22 cellular contexts compared by ENCODE assay signal in the genomic region with DNA sequence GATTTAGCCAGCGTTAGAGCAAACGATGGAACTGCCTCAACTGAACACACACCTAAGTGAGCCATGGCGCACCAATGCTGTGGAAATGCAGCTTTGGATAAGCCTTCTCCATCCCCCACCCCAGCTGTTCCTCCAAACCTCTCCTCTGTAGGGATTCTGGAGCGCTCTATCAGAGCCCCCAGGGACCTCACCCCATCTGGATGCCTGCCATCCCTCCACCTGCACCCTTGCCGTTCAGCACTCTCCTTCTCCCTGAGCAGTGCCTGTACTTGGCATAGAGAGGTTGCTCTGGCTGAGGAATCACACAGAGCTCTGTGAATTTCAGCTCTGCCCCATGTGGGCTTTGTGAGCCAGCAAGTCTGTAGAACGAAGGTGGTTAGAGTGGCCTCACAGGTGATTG. TPM values are rescaled to one million over a fixed set of nuclear protein-coding genes. Genes with fewer than 3 reads are reported as not detected.
DNase-seq lines count a peak whose midpoint lies in the region; ATAC-seq and TF ChIP-seq lines count a peak whose summit lies in the region.
"Had no signal": no experiment of that assay in that cellular context is flagged by ENCODE, and none has a peak within 500 bp of the region (broad histone marks: within the 10 kb centered on the region; RNA-seq: fewer than 3 reads in every experiment).

No MANE protein-coding gene starts in this region.

- no peak overlapping the region for H3K27ac ChIP-seq in body of pancreas
- H3K27ac ChIP-seq: left lung, SK-N-MC had no signal

- TF ChIP-seq CTCF in glutamatergic neuron (IDR thresholded peaks at IDR 0.05; ENCODE audit: partially characterized antibody, unreplicated experiment), result no peak
- TF ChIP-seq CTCF in body of pancreas (IDR thresholded peaks at IDR 0.05), result no peak
- TF ChIP-seq CTCF in GM10266 (IDR thresholded peaks at IDR 0.05; ENCODE audit: control insufficient read depth, insufficient read depth, low read depth, missing control alignments), result no peak

- no peaks in the 10 kb centered on the region for H3K36me3 ChIP-seq in body of pancreas (replicated peaks in 1 of 2; ENCODE audit: insufficient read depth in 1 of 2, low read depth in 2 of 2)
- H3K36me3 ChIP-seq: HAP-1 had no signal

- peaks cover 7% of the 10 kb centered on the region for H3K27me3 Mint-ChIP-seq in glutamatergic neuron (ENCODE audit: unreplicated experiment)
- H3K27me3 Mint-ChIP-seq in stimulated activated naive B cell treated with anti-CD40 and anti-IgM and Interleukin-4, amounts not matched to agents 10 μg/mL and 1 μg/mL and 100 μg/mL, for 72 hours, result no peaks in the 10 kb centered on the region
- H3K27me3 Mint-ChIP-seq: activated CD4-positive, alpha-beta T cell treated with anti-CD3 and anti-CD28 coated beads for 36 hours; IgD-negative memory B cell; T-helper 17 cell had no signal

- H3K27me3 ChIP-seq in body of pancreas, result no peaks in the 10 kb centered on the region
- H3K27me3 ChIP-seq: left lung had no signal

- peak overlapping the region; percentile 7 to 46 for H3K27ac Mint-ChIP-seq in activated naive CD4-positive, alpha-beta T cell treated with anti-CD3 and anti-CD28 coated beads, Interleukin-2, amount 50 U/mL, for 72 hours
- H3K27ac Mint-ChIP-seq in glutamatergic neuron (ENCODE audit: unreplicated experiment), result no peak overlapping the region
- peak overlapping the region; percentile 33 for H3K27ac Mint-ChIP-seq in stimulated activated naive B cell treated with anti-CD40 and anti-IgM and Interleukin-4, amounts not matched to agents 10 μg/mL and 1 μg/mL and 100 μg/mL, for 72 hours
- H3K27ac Mint-ChIP-seq: activated CD4-positive, alpha-beta T cell treated with anti-CD3 and anti-CD28 coated beads for 36 hours; T-helper 17 cell had no signal

- WGBS in body of pancreas, 2 donors, result 84 to 91% methylated on average over 6 of the region's 6 CpGs

- peaks cover 5% of the 10 kb centered on the region for H3K4me1 ChIP-seq in body of pancreas
- H3K4me1 ChIP-seq: Caco-2, HAP-1 had no signal

- H3K9me3 ChIP-seq in body of pancreas, result no peaks in the 10 kb centered on the region
- H3K9me3 ChIP-seq: Caco-2, HAP-1, left lung had no signal

- H3K4me3 Mint-ChIP-seq in glutamatergic neuron (ENCODE audit: unreplicated experiment), result peak overlapping the region; percentile 21
- no peak overlapping the region for H3K4me3 Mint-ChIP-seq in stimulated activated naive B cell treated with anti-CD40 and anti-IgM and Interleukin-4, amounts not matched to agents 10 μg/mL and 1 μg/mL and 100 μg/mL, for 72 hours
- H3K4me3 Mint-ChIP-seq: activated CD4-positive, alpha-beta T cell treated with anti-CD3 and anti-CD28 coated beads for 36 hours; T-helper 17 cell had no signal

- H3K4me3 ChIP-seq in body of pancreas, result no peak overlapping the region
- H3K4me3 ChIP-seq: HAP-1, left lung, SK-N-MC had no signal

- peaks cover 0 to 5% of the 10 kb centered on the region in 2 donors for H3K36me3 Mint-ChIP-seq in activated naive CD4-positive, alpha-beta T cell treated with anti-CD3 and anti-CD28 coated beads, Interleukin-2, amount 50 U/mL, for 72 hours
- no peaks in the 10 kb centered on the region for H3K36me3 Mint-ChIP-seq in glutamatergic neuron (ENCODE audit: unreplicated experiment)
- peaks cover 48 to 62% of the 10 kb centered on the region in 2 donors for H3K36me3 Mint-ChIP-seq in stimulated activated naive B cell treated with anti-CD40 and anti-IgM and Interleukin-4, amounts not matched to agents 10 μg/mL and 1 μg/mL and 100 μg/mL, for 72 hours

- intact Hi-C loops in body of pancreas (cut with DNase I), result no loop called here

- no peak for TF ChIP-seq POLR2A in body of pancreas (IDR thresholded peaks at IDR 0.05)

- no peaks in the 10 kb centered on the region for H3K9me3 Mint-ChIP-seq in activated naive CD4-positive, alpha-beta T cell treated with anti-CD3 and anti-CD28 coated beads, Interleukin-2, amount 50 U/mL, for 72 hours
- H3K9me3 Mint-ChIP-seq in glutamatergic neuron (ENCODE audit: unreplicated experiment), result no peaks in the 10 kb centered on the region
- H3K9me3 Mint-ChIP-seq in stimulated activated naive B cell treated with anti-CD40 and anti-IgM and Interleukin-4, amounts not matched to agents 10 μg/mL and 1 μg/mL and 100 μg/mL, for 72 hours, result no peaks in the 10 kb centered on the region
- H3K9me3 Mint-ChIP-seq: IgD-negative memory B cell had no signal

- peaks cover 11% of the 10 kb centered on the region for H3K4me1 Mint-ChIP-seq in glutamatergic neuron (ENCODE audit: low read depth, unreplicated experiment)
- peaks cover 18 to 33% of the 10 kb centered on the region in 2 donors for H3K4me1 Mint-ChIP-seq in stimulated activated naive B cell treated with anti-CD40 and anti-IgM and Interleukin-4, amounts not matched to agents 10 μg/mL and 1 μg/mL and 100 μg/mL, for 72 hours
- H3K4me1 Mint-ChIP-seq: activated CD4-positive, alpha-beta T cell treated with anti-CD3 and anti-CD28 coated beads for 36 hours had no signal

- no peak for DNase-seq in activated naive CD4-positive, alpha-beta T cell treated with anti-CD3 and anti-CD28 coated beads, Interleukin-2, amount 50 U/mL, for 72 hours (ENCODE audit: low spot score in 2 of 2)
- DNase-seq in activated naive CD4-positive, alpha-beta T cell treated with Interleukin-2 at 50 U/mL for 16 hours, result no peak
- DNase-seq in NCI-H2171 treated with DMSO at 0.1 percent for 48 hours (lab: John Stamatoyannopoulos, UW) (peak; percentile 92), glutamatergic neuron (no peak), body of pancreas (no peak), GM10266 (ENCODE audit: extremely low spot score) (no peak)
- no peak for DNase-seq in stimulated activated naive B cell treated with anti-CD40 and anti-IgM and Interleukin-4, amounts not matched to agents 10 μg/mL and 1 μg/mL and 100 μg/mL, for 72 hours
- DNase-seq: activated CD4-positive, alpha-beta T cell treated with anti-CD3 and anti-CD28 coated beads for 36 hours; Caco-2; left lung; NCI-H187; NCI-H2227 treated with DMSO at 0.1 percent for 48 hours; retina; small intestine; stimulated activated CD4-positive, alpha-beta T cell treated with anti-CD3 and anti-CD28 coated beads, Interleukin-1b, Interleukin-23, amount 100 ng/mL, for 48 hours; stimulated activated CD8-positive, alpha-beta memory T cell treated with anti-CD3 and anti-CD28 coated beads, Interleukin-4, amount 100 ng/mL, for 48 hours; T-helper 17 cell; trophoblast cell had no signal

- no peak for ATAC-seq in activated naive CD4-positive, alpha-beta T cell treated with anti-CD3 and anti-CD28 coated beads, Interleukin-2, amount 50 U/mL, for 72 hours
- no peak for ATAC-seq in stimulated activated naive B cell treated with anti-CD40 and anti-IgM and Interleukin-4, amounts not matched to agents 10 μg/mL and 1 μg/mL and 100 μg/mL, for 72 hours (replicated peaks)
- no peak for ATAC-seq in body of pancreas
- ATAC-seq: activated CD4-positive, alpha-beta T cell treated with anti-CD3 and anti-CD28 coated beads for 36 hours; left lung; T-helper 17 cell had no signal

RNA-seq across cellular contexts. Expression of a gene that starts 42.8 kb away (rescaled TPM):
- not detected for total RNA-seq in activated naive CD4-positive, alpha-beta T cell treated with anti-CD3 and anti-CD28 coated beads, Interleukin-2, amount 50 U/mL, for 72 hours
- total RNA-seq in glutamatergic neuron (ENCODE audit: unreplicated experiment) (0.34 TPM), body of pancreas (1 to 10 TPM; 3.6 to 7.9 TPM)
- total RNA-seq: activated CD4-positive, alpha-beta T cell treated with anti-CD3 and anti-CD28 coated beads for 36 hours; OCI-LY7; T-helper 17 cell had no signal

RNA-seq across cellular contexts. Expression of a gene that starts 50.5 kb away (rescaled TPM):
- 10 to 100 TPM; 25.9 to 66.7 TPM for total RNA-seq in activated naive CD4-positive, alpha-beta T cell treated with anti-CD3 and anti-CD28 coated beads, Interleukin-2, amount 50 U/mL, for 72 hours
- total RNA-seq in glutamatergic neuron (ENCODE audit: unreplicated experiment), result 16.4 TPM
- 10 to 100 TPM; 17.8 to 21.3 TPM for total RNA-seq in body of pancreas
